In the genomic region with DNA sequence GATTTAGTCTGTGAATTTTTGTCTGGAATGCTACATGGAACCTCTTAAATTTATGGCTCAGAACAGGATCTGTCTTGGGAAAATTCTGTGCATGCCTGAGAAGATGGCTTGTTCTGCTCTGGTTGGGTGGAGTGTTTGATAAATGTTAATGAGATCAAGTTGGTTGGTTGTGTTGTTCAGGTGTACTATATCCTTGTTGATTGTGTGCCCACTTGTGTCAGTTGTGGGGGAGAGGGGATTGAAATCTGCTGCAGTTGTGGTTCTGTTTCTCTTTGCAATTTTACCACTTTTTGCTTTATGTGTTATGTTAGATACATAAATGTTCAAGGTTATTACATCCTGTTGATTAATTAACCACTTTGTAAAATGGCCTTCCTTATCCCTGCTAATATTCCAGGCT, we compare ENCODE assay signal across 2 cellular contexts.
TF ChIP-seq lines count a peak whose summit lies in the region.

No MANE protein-coding gene starts in this region.

TF ChIP-seq in HEK293, 187 proteins besides CTCF, POLR2A, EP300 and RAD21:
- peak; percentile 14 for TF ChIP-seq SETDB1 (IDR thresholded peaks at IDR 0.05; ENCODE audit: insufficient read length, low read length)

TF ChIP-seq in HepG2, 621 proteins besides CTCF, POLR2A, EP300 and RAD21:
- peak; percentile 100 for TF ChIP-seq ZNF614 (CRISPR knock-in tag; IDR thresholded peaks at IDR 0.05; ENCODE audit: borderline replicate concordance)
